9 cellular contexts compared by ENCODE assay signal in the genomic region with DNA sequence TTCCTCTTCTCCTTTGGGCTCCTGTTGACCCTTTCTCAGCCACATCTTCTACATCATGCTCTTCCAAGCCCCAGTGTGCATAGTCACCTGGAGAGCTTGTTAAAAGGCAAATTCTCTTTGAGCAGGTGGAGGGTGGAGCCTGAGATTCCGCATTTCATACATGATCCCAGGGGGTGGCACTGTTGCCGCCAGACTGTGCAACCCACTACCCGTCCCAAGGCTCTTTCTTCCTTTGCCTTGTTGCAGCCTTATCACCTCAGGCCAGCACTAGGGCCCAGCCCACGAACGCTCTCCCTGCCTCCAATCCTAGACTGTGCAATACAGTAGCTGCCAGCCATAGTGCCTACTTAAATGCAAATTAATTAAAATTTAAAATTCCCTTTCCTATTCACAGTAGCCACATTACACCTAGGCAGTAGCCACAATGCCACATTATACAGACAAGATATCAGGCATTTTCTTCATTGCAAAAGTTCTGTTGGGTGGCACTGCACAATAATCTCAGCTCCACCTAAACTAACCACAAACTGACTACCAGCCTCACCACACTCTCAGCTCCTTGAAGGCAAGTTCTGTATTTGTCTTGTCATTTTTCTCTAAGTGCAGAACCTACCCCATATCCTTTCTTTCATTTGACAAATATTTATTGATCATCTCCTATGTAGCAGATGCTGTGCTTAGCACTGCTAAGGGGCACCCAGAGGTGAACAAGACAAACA. TPM values are rescaled to one million over a fixed set of nuclear protein-coding genes. Genes with fewer than 3 reads are reported as not detected.
DNase-seq lines count a peak whose midpoint lies in the region; ATAC-seq and TF ChIP-seq lines count a peak whose summit lies in the region.
"Had no signal": no experiment of that assay in that cellular context is flagged by ENCODE, and none has a peak within 500 bp of the region (broad histone marks: within the 10 kb centered on the region; RNA-seq: fewer than 3 reads in every experiment).

No MANE protein-coding gene starts in this region.

- POLR2A ChIA-PET in HCT116 (lab: Charles Lee) = interaction anchor here (1.3 to 1.9 kb wide), 2 partner anchors 20 to 70 kb away, joined by 3 to 5 read pairs; no protein-coding TSS in a partner anchor

- H3K27me3 ChIP-seq in BE2C (peaks cover 63% of the 10 kb centered on the region), HCT116 (ENCODE audit: insufficient read depth, low read length) (no peaks in the 10 kb centered on the region), left ventricle myocardium inferior (ENCODE audit: low read depth) (peaks cover 30% of the 10 kb centered on the region), H7 (ENCODE audit: control insufficient read depth, insufficient read depth, low read length) (peaks cover 57% of the 10 kb centered on the region)

- peak; percentile 69 for TF ChIP-seq RAD21 in HCT116 (IDR thresholded peaks at IDR 0.05; ENCODE audit: low read depth)

- H3K4me1 ChIP-seq in BE2C (no peaks in the 10 kb centered on the region), HCT116 (ENCODE audit: control insufficient read depth in 1 of 2, insufficient read depth in 2 of 2, low read length in 2 of 2) (peaks cover 3 to 14% of the 10 kb centered on the region in 2 experiments; a peak in 3 of 4 replicates), left ventricle myocardium inferior (peaks cover 13% of the 10 kb centered on the region)

- no peaks in the 10 kb centered on the region for H4K20me1 ChIP-seq in HCT116 (ENCODE audit: insufficient read depth)

- TF ChIP-seq CTCF in BE2C (IDR thresholded peaks at IDR 0.05; ENCODE audit: low read depth, low read length) = peak; percentile 46
- peak; percentile 50 to 70 (median 56) for TF ChIP-seq CTCF in HCT116 (IDR thresholded peaks at IDR 0.05 in 2 of 3, conservative IDR thresholded peaks at IDR 0.05 in 1 of 3; ENCODE audit: borderline replicate concordance in 1 of 3, insufficient read depth in 1 of 3, low read depth in 2 of 3, low read length in 2 of 3)
- TF ChIP-seq CTCF in left ventricle myocardium inferior (IDR thresholded peaks at IDR 0.05; ENCODE audit: borderline replicate concordance) = peak; percentile 14

- H3K9me3 ChIP-seq in BE2C (no peaks in the 10 kb centered on the region), HCT116 (ENCODE audit: control insufficient read depth in 1 of 2, insufficient read depth in 1 of 2, low read depth in 1 of 2, low read length in 2 of 2) (no peaks in the 10 kb centered on the region), left ventricle myocardium inferior (replicated peaks) (no peaks in the 10 kb centered on the region)

- ATAC-seq in HCT116 (peak; percentile 77), HG03439 (IDR thresholded peaks at IDR 0.05; ENCODE audit: unreplicated experiment) (no peak)

- H3K4me3 ChIP-seq in BE2C (ENCODE audit: low read depth, low read length) (no peak overlapping the region), HCT116 (replicated peaks in 1 of 2; ENCODE audit: low read depth in 1 of 2, low read length in 2 of 2) (no peak overlapping the region), left ventricle myocardium inferior (no peak overlapping the region), H7 (ENCODE audit: insufficient read depth, low read depth, low read length) (no peak overlapping the region)

- no TSS peak for BruUV-seq in HCT116 (replicated peaks; lab: Mats Ljungman, UMichigan)

- H3K4me2 ChIP-seq in HCT116 (ENCODE audit: low read length) = no peak overlapping the region

- no peak overlapping the region for H2AFZ ChIP-seq in HCT116 (ENCODE audit: low read depth, low read length, poor library complexity, severe bottlenecking)

- intact Hi-C loops in HCT116 (cut with micrococcal nuclease) = loop anchor here (5.0 kb wide), 1 partner anchor 446 kb away; no protein-coding TSS in a partner anchor
- intact Hi-C loops in left ventricle myocardium inferior (cut with micrococcal nuclease) = no loop called here

- no peaks in the 10 kb centered on the region for H3K9me2 ChIP-seq in HCT116 (ENCODE audit: insufficient read depth)

- no peak for TF ChIP-seq POLR2A in HCT116 (IDR thresholded peaks at IDR 0.05; ENCODE audit: borderline replicate concordance, extremely low read depth, insufficient read depth, insufficient read length)

- CTCF ChIA-PET in HCT116 (lab: Charles Lee) = interaction anchor here (0.8 to 5.7 kb wide), 8 partner anchors 19 to 714 kb away, joined by 3 to 213 read pairs (median 10); no protein-coding TSS in a partner anchor

- RAD21 ChIA-PET in HCT116 (lab: Charles Lee; ENCODE audit: low non-redundant PET in 1 of 2, low total read pairs in 2 of 2, uncharacterized antibody in 2 of 2, unreplicated experiment in 2 of 2) = interaction anchor here (1.1 to 1.2 kb wide), 2 partner anchors 70 kb away, joined by 8 to 14 read pairs; no protein-coding TSS in a partner anchor

- no peaks in the 10 kb centered on the region for H3K79me2 ChIP-seq in HCT116 (ENCODE audit: insufficient read depth, low read length)

- no peak for DNase-seq in BE2C
- no peak for DNase-seq in HCT116 (ENCODE audit: low read depth, low spot score)
- DNase-seq in RPMI8226 = peak; percentile 42
- no peak for DNase-seq in left ventricle myocardium inferior
- DNase-seq in H7 = no peak
- DNase-seq in effector CD8-positive, alpha-beta T cell (lab: John Stamatoyannopoulos, UW) = no peak
- no peak for DNase-seq in NCI-H774 (lab: John Stamatoyannopoulos, UW)
- DNase-seq: activated T-cell treated with anti-CD3 and anti-CD28 coated beads, Interleukin-2, amount 50 U/mL, for 48 hours had no signal

- H3K27ac ChIP-seq in HCT116 (ENCODE audit: low read depth, low read length) (no peak overlapping the region), left ventricle myocardium inferior (replicated peaks) (no peak overlapping the region)

- no peak overlapping the region for H3K9ac ChIP-seq in HCT116 (ENCODE audit: low read length)

- no peaks in the 10 kb centered on the region for H3K36me3 ChIP-seq in BE2C
- H3K36me3 ChIP-seq in HCT116 (ENCODE audit: control insufficient read depth in 1 of 2, insufficient read depth in 2 of 2, low read length in 2 of 2) = no peaks in the 10 kb centered on the region
- no peaks in the 10 kb centered on the region for H3K36me3 ChIP-seq in left ventricle myocardium inferior
- no peaks in the 10 kb centered on the region for H3K36me3 ChIP-seq in H7 (replicated peaks; ENCODE audit: control insufficient read depth, insufficient read depth, low read length)

TF ChIP-seq in HCT116, 20 proteins besides CTCF, POLR2A, EP300 and RAD21:
- TF ChIP-seq, protein P1, sequence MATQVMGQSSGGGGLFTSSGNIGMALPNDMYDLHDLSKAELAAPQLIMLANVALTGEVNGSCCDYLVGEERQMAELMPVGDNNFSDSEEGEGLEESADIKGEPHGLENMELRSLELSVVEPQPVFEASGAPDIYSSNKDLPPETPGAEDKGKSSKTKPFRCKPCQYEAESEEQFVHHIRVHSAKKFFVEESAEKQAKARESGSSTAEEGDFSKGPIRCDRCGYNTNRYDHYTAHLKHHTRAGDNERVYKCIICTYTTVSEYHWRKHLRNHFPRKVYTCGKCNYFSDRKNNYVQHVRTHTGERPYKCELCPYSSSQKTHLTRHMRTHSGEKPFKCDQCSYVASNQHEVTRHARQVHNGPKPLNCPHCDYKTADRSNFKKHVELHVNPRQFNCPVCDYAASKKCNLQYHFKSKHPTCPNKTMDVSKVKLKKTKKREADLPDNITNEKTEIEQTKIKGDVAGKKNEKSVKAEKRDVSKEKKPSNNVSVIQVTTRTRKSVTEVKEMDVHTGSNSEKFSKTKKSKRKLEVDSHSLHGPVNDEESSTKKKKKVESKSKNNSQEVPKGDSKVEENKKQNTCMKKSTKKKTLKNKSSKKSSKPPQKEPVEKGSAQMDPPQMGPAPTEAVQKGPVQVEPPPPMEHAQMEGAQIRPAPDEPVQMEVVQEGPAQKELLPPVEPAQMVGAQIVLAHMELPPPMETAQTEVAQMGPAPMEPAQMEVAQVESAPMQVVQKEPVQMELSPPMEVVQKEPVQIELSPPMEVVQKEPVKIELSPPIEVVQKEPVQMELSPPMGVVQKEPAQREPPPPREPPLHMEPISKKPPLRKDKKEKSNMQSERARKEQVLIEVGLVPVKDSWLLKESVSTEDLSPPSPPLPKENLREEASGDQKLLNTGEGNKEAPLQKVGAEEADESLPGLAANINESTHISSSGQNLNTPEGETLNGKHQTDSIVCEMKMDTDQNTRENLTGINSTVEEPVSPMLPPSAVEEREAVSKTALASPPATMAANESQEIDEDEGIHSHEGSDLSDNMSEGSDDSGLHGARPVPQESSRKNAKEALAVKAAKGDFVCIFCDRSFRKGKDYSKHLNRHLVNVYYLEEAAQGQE (IDR thresholded peaks at IDR 0.05; ENCODE audit: low read depth) = no peak
- TF ChIP-seq ZFX (IDR thresholded peaks at IDR 0.05) (no peak), FOSL1 (IDR thresholded peaks at IDR 0.05; ENCODE audit: low read depth) (no peak), CEBPB (IDR thresholded peaks at IDR 0.05; ENCODE audit: low read depth) (no peak), YY1 (IDR thresholded peaks at IDR 0.05; ENCODE audit: extremely low read depth, insufficient replicate concordance, low read depth, low read length) (no peak), JUND (IDR thresholded peaks at IDR 0.05) (no peak)

RNA-seq across cellular contexts. Expression of a gene that starts 4.6 kb away (rescaled TPM):
- polyA plus RNA-seq in BE2C (2012; ENCODE audit: insufficient read depth, insufficient read length, low read depth) = not detected
- 0.17 TPM for total RNA-seq in HCT116 (2021; ENCODE audit: unreplicated experiment)
- polyA plus RNA-seq in HCT116 (2012) = 0.62 and 0.65 TPM in 2 replicates
- total RNA-seq in left ventricle myocardium inferior = 5.4 TPM
- 0.04 and 0.35 TPM in 2 replicates for total RNA-seq in H7 (2014; rRNA removed; shearing (Covaris generic))

RNA-seq across cellular contexts. Expression of a gene that starts 19.5 kb away (rescaled TPM):
- not detected for polyA plus RNA-seq in BE2C (2012; ENCODE audit: insufficient read depth, insufficient read length, low read depth)
- 0.15 TPM for total RNA-seq in HCT116 (2021; ENCODE audit: unreplicated experiment)
- polyA plus RNA-seq in HCT116 (2012) = 0.05 and 0.17 TPM in 2 replicates
- total RNA-seq in left ventricle myocardium inferior = not detected
- total RNA-seq in H7 (2014; rRNA removed; shearing (Covaris generic)) = 0.07 TPM in 1 of 2 replicates, not detected in the other

RNA-seq across cellular contexts. Expression of a gene that starts 56.1 kb away (rescaled TPM):
- polyA plus RNA-seq in BE2C (2012; ENCODE audit: insufficient read depth, insufficient read length, low read depth) = not detected
- total RNA-seq in HCT116 (2021; ENCODE audit: unreplicated experiment) (0.15 TPM), left ventricle myocardium inferior (not detected)
- 0.05 and 0.09 TPM in 2 replicates for polyA plus RNA-seq in HCT116 (2012)
- total RNA-seq in H7 (2014; rRNA removed; shearing (Covaris generic)) = 0.07 TPM in 1 of 2 replicates, not detected in the other
